Comparison of ENCODE assay signal across 36 cellular contexts in genomic region chr6:124658053-124658452, GRCh38.
"Had no signal": no experiment of that assay in that cellular context is flagged by ENCODE, and none has a peak within 500 bp of the region (broad histone marks: within the 10 kb centered on the region; RNA-seq: fewer than 3 reads in every experiment).

No MANE protein-coding gene starts in this region.

- H3K9me3 ChIP-seq: ascending aorta had no signal

- H3K36me3 ChIP-seq: ascending aorta, cardiac muscle cell had no signal

- FAIRE-seq: bronchial epithelial cell, TTC549 had no signal

- H3K36me3 Mint-ChIP-seq: activated CD8-positive, alpha-beta memory T cell treated with anti-CD3 and anti-CD28 coated beads, Interleukin-2, amount 10 ng/mL, durations not matched to agents 7 days and 5 days; activated naive CD4-positive, alpha-beta T cell treated with anti-CD3 and anti-CD28 coated beads, Interleukin-2, amount 10 ng/mL, durations not matched to agents 7 days and 5 days; activated naive CD4-positive, alpha-beta T cell treated with anti-CD3 and anti-CD28 coated beads, Interleukin-2, amount 50 U/mL, for 24 hours; activated naive CD8-positive, alpha-beta T cell; activated naive CD8-positive, alpha-beta T cell treated with anti-CD3 and anti-CD28 coated beads, Interleukin-2, amount 10 ng/mL, durations not matched to agents 7 days and 5 days; brain had no signal

- H3K4me1 ChIP-seq: ascending aorta had no signal

- H3K27ac ChIP-seq: ascending aorta, cardiac muscle cell, VCaP had no signal

- H3K27me3 ChIP-seq: ascending aorta, cardiac muscle cell had no signal

- H3K27me3 Mint-ChIP-seq: activated B cell treated with CpG ODN at 0.5 μM for 24 hours; activated CD4-positive, alpha-beta memory T cell treated with anti-CD3 and anti-CD28 coated beads, Interleukin-2, amount 10 ng/mL, durations not matched to agents 7 days and 5 days; activated CD4-positive, alpha-beta T cell treated with anti-CD3 and anti-CD28 coated beads, Interleukin-2, amount 10 ng/mL, durations not matched to agents 24 days and 14 days; activated CD8-positive, alpha-beta memory T cell treated with anti-CD3 and anti-CD28 coated beads, Interleukin-2, amount 10 ng/mL, durations not matched to agents 7 days and 5 days; activated naive CD4-positive, alpha-beta T cell treated with anti-CD3 and anti-CD28 coated beads, Interleukin-2, amount 10 ng/mL, durations not matched to agents 7 days and 5 days; activated naive CD4-positive, alpha-beta T cell treated with anti-CD3 and anti-CD28 coated beads, Interleukin-2, amount 50 U/mL, for 24 hours; activated naive CD8-positive, alpha-beta T cell; activated naive CD8-positive, alpha-beta T cell treated with anti-CD3 and anti-CD28 coated beads, Interleukin-2, amount 10 ng/mL, durations not matched to agents 7 days and 5 days; activated naive CD8-positive, alpha-beta T cell treated with anti-CD3 and anti-CD28 coated beads, Interleukin-2, amount 50 U/mL, for 24 hours; activated T-cell treated with anti-CD3 and anti-CD28 coated beads, Interleukin-2, amount 50 U/mL, for 24 hours; brain; central memory CD8-positive, alpha-beta T cell had no signal

- H3K4me1 Mint-ChIP-seq: activated B cell treated with CpG ODN at 0.5 μM for 24 hours; activated CD4-positive, alpha-beta memory T cell treated with anti-CD3 and anti-CD28 coated beads, Interleukin-2, amount 10 ng/mL, durations not matched to agents 7 days and 5 days; activated CD4-positive, alpha-beta T cell treated with anti-CD3 and anti-CD28 coated beads, Interleukin-2, amount 10 ng/mL, durations not matched to agents 24 days and 14 days; activated CD8-positive, alpha-beta memory T cell treated with anti-CD3 and anti-CD28 coated beads, Interleukin-2, amount 10 ng/mL, durations not matched to agents 7 days and 5 days; activated naive CD4-positive, alpha-beta T cell treated with anti-CD3 and anti-CD28 coated beads, Interleukin-2, amount 10 ng/mL, durations not matched to agents 7 days and 5 days; activated naive CD4-positive, alpha-beta T cell treated with anti-CD3 and anti-CD28 coated beads, Interleukin-2, amount 50 U/mL, for 24 hours; activated naive CD8-positive, alpha-beta T cell treated with anti-CD3 and anti-CD28 coated beads, Interleukin-2, amount 10 ng/mL, durations not matched to agents 7 days and 5 days; activated naive CD8-positive, alpha-beta T cell treated with anti-CD3 and anti-CD28 coated beads, Interleukin-2, amount 50 U/mL, for 24 hours; brain; central memory CD8-positive, alpha-beta T cell had no signal

- H3K4me3 Mint-ChIP-seq: activated B cell treated with CpG ODN at 0.5 μM for 24 hours; activated CD4-positive, alpha-beta memory T cell treated with anti-CD3 and anti-CD28 coated beads, Interleukin-2, amount 10 ng/mL, durations not matched to agents 7 days and 5 days; activated CD4-positive, alpha-beta T cell treated with anti-CD3 and anti-CD28 coated beads, Interleukin-2, amount 10 ng/mL, durations not matched to agents 24 days and 14 days; activated CD8-positive, alpha-beta memory T cell treated with anti-CD3 and anti-CD28 coated beads, Interleukin-2, amount 10 ng/mL, durations not matched to agents 7 days and 5 days; activated CD8-positive, alpha-beta T cell treated with anti-CD3 and anti-CD28 coated beads, Interleukin-2, amount 10 ng/mL, durations not matched to agents 7 days and 5 days; activated naive CD4-positive, alpha-beta T cell treated with anti-CD3 and anti-CD28 coated beads, Interleukin-2, amount 10 ng/mL, durations not matched to agents 7 days and 5 days; activated naive CD4-positive, alpha-beta T cell treated with anti-CD3 and anti-CD28 coated beads, Interleukin-2, amount 50 U/mL, for 24 hours; activated naive CD8-positive, alpha-beta T cell; activated naive CD8-positive, alpha-beta T cell treated with anti-CD3 and anti-CD28 coated beads, Interleukin-2, amount 10 ng/mL, durations not matched to agents 7 days and 5 days; activated naive CD8-positive, alpha-beta T cell treated with anti-CD3 and anti-CD28 coated beads, Interleukin-2, amount 50 U/mL, for 24 hours; activated T-cell treated with anti-CD3 and anti-CD28 coated beads, Interleukin-2, amount 50 U/mL, for 24 hours; brain; central memory CD8-positive, alpha-beta T cell; T-helper 1 cell treated with Interleukin-12 subunit alpha and Interleukin-12 subunit beta and Interleukin-4 antibody, amounts not matched to agents 30 μg/mL and 1 μg/mL, for 36 hours; T-helper 2 cell treated with Interferon-gamma antibody and Interleukin-4, amounts not matched to agents 5 μg/mL and 100 μg/mL, for 36 hours had no signal

- H3K27ac Mint-ChIP-seq: activated B cell treated with CpG ODN at 0.5 μM for 24 hours; activated CD4-positive, alpha-beta memory T cell treated with anti-CD3 and anti-CD28 coated beads, Interleukin-2, amount 10 ng/mL, durations not matched to agents 7 days and 5 days; activated CD4-positive, alpha-beta T cell treated with anti-CD3 and anti-CD28 coated beads, Interleukin-2, amount 10 ng/mL, durations not matched to agents 24 days and 14 days; activated CD8-positive, alpha-beta memory T cell treated with anti-CD3 and anti-CD28 coated beads, Interleukin-2, amount 10 ng/mL, durations not matched to agents 7 days and 5 days; activated CD8-positive, alpha-beta T cell treated with anti-CD3 and anti-CD28 coated beads, Interleukin-2, amount 10 ng/mL, durations not matched to agents 7 days and 5 days; activated naive CD4-positive, alpha-beta T cell treated with anti-CD3 and anti-CD28 coated beads, Interleukin-2, amount 10 ng/mL, durations not matched to agents 7 days and 5 days; activated naive CD4-positive, alpha-beta T cell treated with anti-CD3 and anti-CD28 coated beads, Interleukin-2, amount 50 U/mL, for 24 hours; activated naive CD8-positive, alpha-beta T cell; activated naive CD8-positive, alpha-beta T cell treated with anti-CD3 and anti-CD28 coated beads, Interleukin-2, amount 10 ng/mL, durations not matched to agents 7 days and 5 days; activated naive CD8-positive, alpha-beta T cell treated with anti-CD3 and anti-CD28 coated beads, Interleukin-2, amount 50 U/mL, for 24 hours; activated T-cell treated with anti-CD3 and anti-CD28 coated beads, Interleukin-2, amount 50 U/mL, for 24 hours; activated T-helper 2 cell treated with anti-CD3 and anti-CD28 coated beads, Interferon-gamma antibody, Interleukin-2, Interleukin-4, amounts not matched to agents 10 μg/mL and 5 μg/mL and 100 μg/mL, durations not matched to agents 14 hours and 24 hours and 36 hours; T-helper 1 cell treated with Interleukin-12 subunit alpha and Interleukin-12 subunit beta and Interleukin-4 antibody, amounts not matched to agents 30 μg/mL and 1 μg/mL, for 36 hours; T-helper 2 cell treated with Interferon-gamma antibody and Interleukin-4, amounts not matched to agents 5 μg/mL and 100 μg/mL, for 36 hours had no signal

- DNase-seq: activated B cell treated with CpG ODN at 0.5 μM for 24 hours; activated CD4-positive, alpha-beta memory T cell treated with anti-CD3 and anti-CD28 coated beads, Interleukin-2, amount 10 ng/mL, durations not matched to agents 7 days and 5 days; activated CD4-positive, alpha-beta T cell treated with anti-CD3 and anti-CD28 coated beads for 4 hours; activated CD4-positive, alpha-beta T cell treated with anti-CD3 and anti-CD28 coated beads, Interleukin-2, amount 10 ng/mL, durations not matched to agents 24 days and 14 days; activated CD4-positive, alpha-beta T cell treated with anti-CD3 and anti-CD28 coated beads, Interleukin-2, amount 50 U/mL, for 48 hours; activated CD4-positive, CD25-positive, alpha-beta regulatory T cell treated with anti-CD3 and anti-CD28 coated beads, Interleukin-2, amount 50 U/mL, for 72 hours; activated CD8-positive, alpha-beta memory T cell treated with anti-CD3 and anti-CD28 coated beads for 24 hours; activated CD8-positive, alpha-beta memory T cell treated with anti-CD3 and anti-CD28 coated beads, Interleukin-2, amount 10 ng/mL, durations not matched to agents 7 days and 5 days; activated CD8-positive, alpha-beta memory T cell treated with anti-CD3 and anti-CD28 coated beads, Interleukin-2, amount 50 U/mL, for 48 hours; activated CD8-positive, alpha-beta T cell treated with anti-CD3 and anti-CD28 coated beads, Interleukin-2, amount 10 ng/mL, durations not matched to agents 7 days and 5 days; activated effector memory CD4-positive, alpha-beta T cell treated with Interleukin-2 at 50 U/mL for 16 hours; activated gamma-delta T cell; activated naive CD4-positive, alpha-beta T cell treated with anti-CD3 and anti-CD28 coated beads, Interleukin-2, amount 10 ng/mL, durations not matched to agents 7 days and 5 days; activated naive CD4-positive, alpha-beta T cell treated with Interleukin-2 at 50 U/mL for 16 hours; activated naive CD8-positive, alpha-beta T cell treated with anti-CD3 and anti-CD28 coated beads, Interleukin-2, amount 10 ng/mL, durations not matched to agents 7 days and 5 days; activated naive CD8-positive, alpha-beta T cell treated with anti-CD3 and anti-CD28 coated beads, Interleukin-2, amount 50 U/mL, for 24 hours; activated T-cell treated with anti-CD3 and anti-CD28 coated beads, Interleukin-2, amount 50 U/mL, for 24 hours; activated T-cell treated with anti-CD3 and anti-CD28 coated beads, Interleukin-2, amount 50 U/mL, for 48 hours; amygdala; anterior cingulate cortex; caudate nucleus; T-helper 1 cell; T-helper 2 cell; T-helper 9 cell had no signal

- H3K9me3 Mint-ChIP-seq: activated CD4-positive, alpha-beta T cell treated with anti-CD3 and anti-CD28 coated beads, Interleukin-2, amount 10 ng/mL, durations not matched to agents 24 days and 14 days; activated naive CD4-positive, alpha-beta T cell treated with anti-CD3 and anti-CD28 coated beads, Interleukin-2, amount 10 ng/mL, durations not matched to agents 7 days and 5 days; activated naive CD4-positive, alpha-beta T cell treated with anti-CD3 and anti-CD28 coated beads, Interleukin-2, amount 50 U/mL, for 24 hours; activated naive CD8-positive, alpha-beta T cell treated with anti-CD3 and anti-CD28 coated beads, Interleukin-2, amount 10 ng/mL, durations not matched to agents 7 days and 5 days; activated T-cell treated with anti-CD3 and anti-CD28 coated beads, Interleukin-2, amount 50 U/mL, for 24 hours; activated T-helper 2 cell treated with anti-CD3 and anti-CD28 coated beads, Interferon-gamma antibody, Interleukin-2, Interleukin-4, amounts not matched to agents 10 μg/mL and 5 μg/mL and 100 μg/mL, durations not matched to agents 14 hours and 24 hours and 36 hours; T-helper 1 cell treated with Interleukin-12 subunit alpha and Interleukin-12 subunit beta and Interleukin-4 antibody, amounts not matched to agents 30 μg/mL and 1 μg/mL, for 36 hours; T-helper 2 cell treated with Interferon-gamma antibody and Interleukin-4, amounts not matched to agents 5 μg/mL and 100 μg/mL, for 36 hours had no signal

- ATAC-seq: activated CD8-positive, alpha-beta memory T cell treated with anti-CD3 and anti-CD28 coated beads, Interleukin-2, amount 10 ng/mL, durations not matched to agents 7 days and 5 days; activated CD8-positive, alpha-beta T cell treated with anti-CD3 and anti-CD28 coated beads, Interleukin-2, amount 10 ng/mL, durations not matched to agents 7 days and 5 days; activated naive CD8-positive, alpha-beta T cell treated with anti-CD3 and anti-CD28 coated beads, Interleukin-2, amount 50 U/mL, for 24 hours had no signal

- H3K4me3 ChIP-seq: ascending aorta, cardiac muscle cell had no signal
